Comparison of ENCODE assay signal across 9 cellular contexts in genomic region chr13:42548731-42549554, GRCh38. TPM values are rescaled to one million over a fixed set of nuclear protein-coding genes. Genes with fewer than 3 reads are reported as not detected.
DNase-seq lines count a peak whose midpoint lies in the region; ATAC-seq, FAIRE-seq and TF ChIP-seq lines count a peak whose summit lies in the region.
"Had no signal": no experiment of that assay in that cellular context is flagged by ENCODE, and none has a peak within 500 bp of the region (broad histone marks: within the 10 kb centered on the region; RNA-seq: fewer than 3 reads in every experiment).

No MANE protein-coding gene starts in this region.

- H3K4me1 ChIP-seq in kidney (ENCODE audit: control insufficient read depth in 1 of 2, insufficient read depth in 1 of 2, low read depth in 1 of 2, low read length in 2 of 2), result no peaks in the 10 kb centered on the region

- H3K27ac Mint-ChIP-seq in activated T-cell treated with anti-CD3 and anti-CD28 coated beads, Interleukin-2, amount 50 U/mL, for 72 hours, result no peak overlapping the region
- no peak overlapping the region for H3K27ac Mint-ChIP-seq in activated T-cell treated with anti-CD3 and anti-CD28 coated beads, Interleukin-2, amount 50 U/mL, for 24 hours
- H3K27ac Mint-ChIP-seq in chondrocyte (ENCODE audit: unreplicated experiment), result no peak overlapping the region

- ATAC-seq in activated T-cell treated with anti-CD3 and anti-CD28 coated beads, Interleukin-2, amount 50 U/mL, for 72 hours (replicated peaks in 1 of 2), result peak; percentile 17 to 18
- ATAC-seq in HG03342 (IDR thresholded peaks at IDR 0.05; ENCODE audit: unreplicated experiment), result peak; percentile 95

- H3K36me3 ChIP-seq in kidney (ENCODE audit: control insufficient read depth in 1 of 2, insufficient read depth in 2 of 2, low read length in 2 of 2), result no peaks in the 10 kb centered on the region

- no peak overlapping the region for H3K4me3 ChIP-seq in skeletal muscle cell (ENCODE audit: low read depth, low read length)
- H3K4me3 ChIP-seq in kidney (ENCODE audit: low read length in 2 of 2), result no peak overlapping the region
- H3K4me3 ChIP-seq: SK-N-MC had no signal

- H3K36me3 Mint-ChIP-seq in activated T-cell treated with anti-CD3 and anti-CD28 coated beads, Interleukin-2, amount 50 U/mL, for 72 hours (ENCODE audit: insufficient read depth in 2 of 2), result peaks cover 0 to 5% of the 10 kb centered on the region in 2 donors
- no peaks in the 10 kb centered on the region for H3K36me3 Mint-ChIP-seq in activated T-cell treated with anti-CD3 and anti-CD28 coated beads, Interleukin-2, amount 50 U/mL, for 24 hours (ENCODE audit: low read depth)
- H3K36me3 Mint-ChIP-seq in chondrocyte (ENCODE audit: low read depth), result no peaks in the 10 kb centered on the region

- H3K4me1 Mint-ChIP-seq in activated T-cell treated with anti-CD3 and anti-CD28 coated beads, Interleukin-2, amount 50 U/mL, for 72 hours (ENCODE audit: low read depth), result peaks cover 38% of the 10 kb centered on the region
- H3K4me1 Mint-ChIP-seq in activated T-cell treated with anti-CD3 and anti-CD28 coated beads, Interleukin-2, amount 50 U/mL, for 24 hours (ENCODE audit: low read depth), result peaks cover 29% of the 10 kb centered on the region
- peaks cover 27% of the 10 kb centered on the region for H3K4me1 Mint-ChIP-seq in chondrocyte (ENCODE audit: low read depth)

- no peak overlapping the region for H3K9ac ChIP-seq in kidney (ENCODE audit: low read length in 2 of 2)

- peak overlapping the region; percentile 38 for H3K4me3 Mint-ChIP-seq in activated T-cell treated with anti-CD3 and anti-CD28 coated beads, Interleukin-2, amount 50 U/mL, for 72 hours
- no peak overlapping the region for H3K4me3 Mint-ChIP-seq in activated T-cell treated with anti-CD3 and anti-CD28 coated beads, Interleukin-2, amount 50 U/mL, for 24 hours
- H3K4me3 Mint-ChIP-seq in chondrocyte (ENCODE audit: unreplicated experiment), result no peak overlapping the region

- no peaks in the 10 kb centered on the region for H3K9me3 ChIP-seq in kidney (ENCODE audit: control insufficient read depth in 1 of 2, low read length in 2 of 2)

- intact Hi-C loops in kidney (cut with DNase I), result no loop called here

- peak in 1 of 2 donors; percentile 12 for DNase-seq in activated T-cell treated with anti-CD3 and anti-CD28 coated beads, Interleukin-2, amount 50 U/mL, for 72 hours
- DNase-seq in activated T-cell treated with anti-CD3 and anti-CD28 coated beads, Interleukin-2, amount 50 U/mL, for 24 hours, result no peak
- DNase-seq in amniotic epithelial cell (ENCODE audit: low read depth) (peak; percentile 23), skeletal muscle cell (ENCODE audit: low read depth) (peak; percentile 51), NCI-H82 treated with DMSO at 0.1 percent for 48 hours (lab: John Stamatoyannopoulos, UW; ENCODE audit: unreplicated experiment) (no peak), chondrocyte (ENCODE audit: low spot score) (no peak), kidney (no peak)

- H3K27ac ChIP-seq in kidney (ENCODE audit: low read depth in 2 of 2, low read length in 2 of 2), result no peak overlapping the region
- H3K27ac ChIP-seq: SK-N-MC had no signal

- no peak for FAIRE-seq in kidney (lab: Jason Lieb, UNC)

- H3K9me3 Mint-ChIP-seq in activated T-cell treated with anti-CD3 and anti-CD28 coated beads, Interleukin-2, amount 50 U/mL, for 72 hours, result peaks cover 0 to 2% of the 10 kb centered on the region in 2 donors
- H3K9me3 Mint-ChIP-seq in activated T-cell treated with anti-CD3 and anti-CD28 coated beads, Interleukin-2, amount 50 U/mL, for 24 hours, result no peaks in the 10 kb centered on the region
- no peaks in the 10 kb centered on the region for H3K9me3 Mint-ChIP-seq in chondrocyte (ENCODE audit: low read depth)

- no peak for TF ChIP-seq CTCF in chondrocyte (IDR thresholded peaks at IDR 0.05)
- no peak for TF ChIP-seq CTCF in kidney (IDR thresholded peaks at IDR 0.05; ENCODE audit: borderline replicate concordance, extremely low read depth, insufficient read depth)

- peaks cover 24% of the 10 kb centered on the region for H3K27me3 Mint-ChIP-seq in activated T-cell treated with anti-CD3 and anti-CD28 coated beads, Interleukin-2, amount 50 U/mL, for 72 hours (ENCODE audit: low read depth)
- peaks cover 4% of the 10 kb centered on the region for H3K27me3 Mint-ChIP-seq in activated T-cell treated with anti-CD3 and anti-CD28 coated beads, Interleukin-2, amount 50 U/mL, for 24 hours
- no peaks in the 10 kb centered on the region for H3K27me3 Mint-ChIP-seq in chondrocyte (ENCODE audit: low read depth)

RNA-seq across cellular contexts. Expression of gene TNFSF11, which starts 25.0 kb away (rescaled TPM):
- total RNA-seq in activated T-cell treated with anti-CD3 and anti-CD28 coated beads, Interleukin-2, amount 50 U/mL, for 72 hours, result 1 to 10 TPM; 1.6 to 2.2 TPM
- 0.37 TPM in 1 of 3 replicates, not detected in the others for total RNA-seq in chondrocyte
- 0.22 TPM for total RNA-seq in kidney
- polyA plus RNA-seq in kidney (ENCODE audit: insufficient read depth, low read depth, low replicate concordance), result not detected

Comparison
In these comparisons a context has a peak if more than half of its experiments do, and no peak if none do; other contexts are left out.
1. H3K4me3 Mint-ChIP-seq: peak in activated T-cell treated with anti-CD3 and anti-CD28 coated beads, Interleukin-2, amount 50 U/mL, for 72 hours (2 of 2); none in activated T-cell treated with anti-CD3 and anti-CD28 coated beads, Interleukin-2, amount 50 U/mL, for 24 hours (single experiment) and chondrocyte (single experiment).
2. DNase-seq: peak in amniotic epithelial cell (single experiment) and skeletal muscle cell (single experiment); none in activated T-cell treated with anti-CD3 and anti-CD28 coated beads, Interleukin-2, amount 50 U/mL, for 24 hours (single experiment), NCI-H82 treated with DMSO at 0.1 percent for 48 hours (single experiment), chondrocyte (single experiment) and kidney (single experiment).